In the genomic region with DNA sequence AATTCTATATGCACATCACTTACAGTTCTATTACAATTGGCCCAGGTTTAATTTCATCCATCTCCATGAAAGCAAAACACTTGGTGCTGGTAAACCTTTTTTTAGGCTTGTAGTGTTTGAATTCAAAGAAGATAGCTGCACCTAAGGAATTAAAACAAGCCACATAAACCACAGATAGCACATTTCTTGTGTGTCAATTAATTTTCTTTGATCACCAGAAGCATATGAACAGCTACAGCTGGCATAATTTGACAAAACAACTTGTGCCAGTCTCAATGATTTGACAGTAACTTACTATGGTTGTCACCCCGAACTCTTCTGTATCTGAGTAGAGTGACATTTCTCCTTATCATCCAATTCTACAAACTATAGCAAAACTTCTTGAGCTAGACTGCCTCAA, we compare ENCODE assay signal across 22 cellular contexts. TPM values are rescaled to one million over a fixed set of nuclear protein-coding genes. Genes with fewer than 3 reads are reported as not detected.
DNase-seq lines count a peak whose midpoint lies in the region; ATAC-seq lines count a peak whose summit lies in the region.
"Had no signal": no experiment of that assay in that cellular context is flagged by ENCODE, and none has a peak within 500 bp of the region (broad histone marks: within the 10 kb centered on the region; RNA-seq: fewer than 3 reads in every experiment).

No MANE protein-coding gene starts in this region.

- peaks cover 31% of the 10 kb centered on the region for H3K4me1 Mint-ChIP-seq in activated naive CD4-positive, alpha-beta T cell treated with anti-CD3 and anti-CD28 coated beads for 36 hours (ENCODE audit: low read depth)
- peaks cover 23 to 26% (median 25%) of the 10 kb centered on the region in 3 donors for H3K4me1 Mint-ChIP-seq in T-cell
- peaks cover 18% of the 10 kb centered on the region for H3K4me1 Mint-ChIP-seq in activated naive CD8-positive, alpha-beta T cell treated with anti-CD3 and anti-CD28 coated beads, Interleukin-2, amount 50 U/mL, for 24 hours
- peaks cover 28% of the 10 kb centered on the region for H3K4me1 Mint-ChIP-seq in stimulated activated naive CD8-positive, alpha-beta T cell treated with anti-CD3 and anti-CD28 coated beads, Interleukin-15, amount 100 ng/mL, for 72 hours
- H3K4me1 Mint-ChIP-seq: H9, nephron had no signal

- ATAC-seq in activated naive CD4-positive, alpha-beta T cell treated with anti-CD3 and anti-CD28 coated beads, Interleukin-2, amount 50 U/mL, for 72 hours, result no peak
- peak in 1 of 4 experiments; percentile 71 for ATAC-seq in T-cell (replicated peaks in 1 of 4)
- ATAC-seq in activated naive CD8-positive, alpha-beta T cell treated with anti-CD3 and anti-CD28 coated beads, Interleukin-2, amount 50 U/mL, for 24 hours, result no peak
- no peak for ATAC-seq in stimulated activated naive CD8-positive, alpha-beta T cell treated with anti-CD3 and anti-CD28 coated beads, Interleukin-15, amount 100 ng/mL, for 72 hours
- no peak for ATAC-seq in HG03139 (IDR thresholded peaks at IDR 0.05; ENCODE audit: unreplicated experiment)
- ATAC-seq: activated T-cell treated with anti-CD3 and anti-CD28 coated beads, Interleukin-2, amount 50 U/mL, for 4 hours; K562 had no signal

- H3K27ac Mint-ChIP-seq in activated naive CD4-positive, alpha-beta T cell treated with anti-CD3 and anti-CD28 coated beads for 36 hours, result peak overlapping the region; percentile 62
- H3K27ac Mint-ChIP-seq in activated naive CD4-positive, alpha-beta T cell treated with anti-CD3 and anti-CD28 coated beads, Interleukin-2, amount 50 U/mL, for 72 hours, result peak overlapping the region in 1 of 2 donors; percentile 57
- peak overlapping the region; percentile 88 to 90 for H3K27ac Mint-ChIP-seq in T-cell
- H3K27ac Mint-ChIP-seq in activated naive CD8-positive, alpha-beta T cell treated with anti-CD3 and anti-CD28 coated beads, Interleukin-2, amount 50 U/mL, for 24 hours, result peak overlapping the region; percentile 56
- H3K27ac Mint-ChIP-seq in stimulated activated naive CD8-positive, alpha-beta T cell treated with anti-CD3 and anti-CD28 coated beads, Interleukin-15, amount 100 ng/mL, for 72 hours, result peak overlapping the region; percentile 67 to 82
- H3K27ac Mint-ChIP-seq: H9, nephron had no signal

- no peaks in the 10 kb centered on the region for H3K9me3 Mint-ChIP-seq in activated naive CD4-positive, alpha-beta T cell treated with anti-CD3 and anti-CD28 coated beads for 36 hours
- no peaks in the 10 kb centered on the region for H3K9me3 Mint-ChIP-seq in activated naive CD4-positive, alpha-beta T cell treated with anti-CD3 and anti-CD28 coated beads, Interleukin-2, amount 50 U/mL, for 72 hours
- no peaks in the 10 kb centered on the region for H3K9me3 Mint-ChIP-seq in T-cell
- H3K9me3 Mint-ChIP-seq in activated naive CD8-positive, alpha-beta T cell treated with anti-CD3 and anti-CD28 coated beads, Interleukin-2, amount 50 U/mL, for 24 hours, result no peaks in the 10 kb centered on the region
- no peaks in the 10 kb centered on the region for H3K9me3 Mint-ChIP-seq in stimulated activated naive CD8-positive, alpha-beta T cell treated with anti-CD3 and anti-CD28 coated beads, Interleukin-15, amount 100 ng/mL, for 72 hours
- H3K9me3 Mint-ChIP-seq: activated T-cell treated with anti-CD3 and anti-CD28 coated beads, Interleukin-2, amount 50 U/mL, for 4 hours; H9; nephron had no signal

- CTCF ChIA-PET in activated naive CD4-positive, alpha-beta T cell treated with anti-CD3 and anti-CD28 coated beads for 36 hours (lab: Charles Lee), result interaction anchor here (1.0 to 1.3 kb wide), 2 partner anchors 11 to 26 kb away, joined by 3 to 5 read pairs; no protein-coding TSS in a partner anchor
- CTCF ChIA-PET in T-cell (lab: Charles Lee), result interaction anchor here in 1 of 2 donors (0.6 kb wide), 1 partner anchor 15 kb away, joined by 3 read pairs; no protein-coding TSS in a partner anchor

- intact Hi-C loops in activated naive CD4-positive, alpha-beta T cell treated with anti-CD3 and anti-CD28 coated beads for 36 hours (cut with micrococcal nuclease), result no loop called here

- no peak overlapping the region for H3K4me3 Mint-ChIP-seq in activated naive CD4-positive, alpha-beta T cell treated with anti-CD3 and anti-CD28 coated beads for 36 hours
- H3K4me3 Mint-ChIP-seq in T-cell, result peak overlapping the region in 1 of 3 donors; percentile 12
- H3K4me3 Mint-ChIP-seq in activated naive CD8-positive, alpha-beta T cell treated with anti-CD3 and anti-CD28 coated beads, Interleukin-2, amount 50 U/mL, for 24 hours, result no peak overlapping the region
- no peak overlapping the region for H3K4me3 Mint-ChIP-seq in stimulated activated naive CD8-positive, alpha-beta T cell treated with anti-CD3 and anti-CD28 coated beads, Interleukin-15, amount 100 ng/mL, for 72 hours
- H3K4me3 Mint-ChIP-seq: activated T-cell treated with anti-CD3 and anti-CD28 coated beads, Interleukin-2, amount 50 U/mL, for 4 hours; H9; nephron had no signal

- peaks cover 37% of the 10 kb centered on the region for H3K36me3 Mint-ChIP-seq in activated naive CD4-positive, alpha-beta T cell treated with anti-CD3 and anti-CD28 coated beads for 36 hours (ENCODE audit: low read depth)
- H3K36me3 Mint-ChIP-seq in activated naive CD4-positive, alpha-beta T cell treated with anti-CD3 and anti-CD28 coated beads, Interleukin-2, amount 50 U/mL, for 72 hours, result peaks cover 11 to 47% of the 10 kb centered on the region in 2 donors
- peaks cover 51% of the 10 kb centered on the region for H3K36me3 Mint-ChIP-seq in T-cell
- H3K36me3 Mint-ChIP-seq in activated naive CD8-positive, alpha-beta T cell treated with anti-CD3 and anti-CD28 coated beads, Interleukin-2, amount 50 U/mL, for 24 hours (ENCODE audit: low read depth), result peaks cover 50% of the 10 kb centered on the region

- no peak for DNase-seq in activated naive CD4-positive, alpha-beta T cell treated with anti-CD3 and anti-CD28 coated beads for 36 hours
- DNase-seq in activated naive CD4-positive, alpha-beta T cell treated with anti-CD3 and anti-CD28 coated beads, Interleukin-2, amount 50 U/mL, for 72 hours (ENCODE audit: low spot score in 2 of 2), result no peak
- DNase-seq in T-cell, result no peak
- no peak for DNase-seq in activated naive CD8-positive, alpha-beta T cell treated with anti-CD3 and anti-CD28 coated beads, Interleukin-2, amount 50 U/mL, for 24 hours
- DNase-seq in stimulated activated naive CD8-positive, alpha-beta T cell treated with anti-CD3 and anti-CD28 coated beads, Interleukin-15, amount 100 ng/mL, for 72 hours, result no peak
- no peak for DNase-seq in hypothalamus (lab: John Stamatoyannopoulos, UW)
- DNase-seq: ACHN; activated T-cell treated with anti-CD3 and anti-CD28 coated beads, Interleukin-2, amount 50 U/mL, for 4 hours; cortex of kidney; effector memory CD4-positive, alpha-beta T cell; H9; NCI-H1092 treated with DMSO at 0.1 percent for 48 hours; NCI-H2029; NCI-H524 treated with DMSO at 0.1 percent for 48 hours; NK-92 treated with Interleukin-12 subunit alpha and Interleukin-12 subunit beta, amount 100 ng/mL, for 24 hours; stimulated activated CD4-positive, alpha-beta T cell treated with anti-CD3 and anti-CD28 coated beads, Interleukin-15, amount 100 ng/mL, for 24 hours; stimulated activated CD4-positive, alpha-beta T cell treated with anti-CD3 and anti-CD28 coated beads, Interleukin-4, amount 100 ng/mL, for 4 hours; T-helper 1 cell; testis had no signal

- POLR2A ChIA-PET in T-cell (lab: Charles Lee), result interaction anchor here (0.5 to 0.7 kb wide), 2 partner anchors 12 to 15 kb away, joined by 3 read pairs; no protein-coding TSS in a partner anchor

- H3K27me3 Mint-ChIP-seq in activated naive CD4-positive, alpha-beta T cell treated with anti-CD3 and anti-CD28 coated beads for 36 hours (ENCODE audit: low read depth), result no peaks in the 10 kb centered on the region
- H3K27me3 Mint-ChIP-seq in T-cell, result no peaks in the 10 kb centered on the region
- no peaks in the 10 kb centered on the region for H3K27me3 Mint-ChIP-seq in activated naive CD8-positive, alpha-beta T cell treated with anti-CD3 and anti-CD28 coated beads, Interleukin-2, amount 50 U/mL, for 24 hours
- no peaks in the 10 kb centered on the region for H3K27me3 Mint-ChIP-seq in stimulated activated naive CD8-positive, alpha-beta T cell treated with anti-CD3 and anti-CD28 coated beads, Interleukin-15, amount 100 ng/mL, for 72 hours

RNA-seq across cellular contexts. Expression of gene AIDA, which starts 42.2 kb away (rescaled TPM):
- 10 to 100 TPM; 67.3 to 68.2 TPM for total RNA-seq in activated naive CD4-positive, alpha-beta T cell treated with anti-CD3 and anti-CD28 coated beads for 36 hours
- 10 to 100 TPM; 52.9 to 75.8 TPM for total RNA-seq in activated naive CD4-positive, alpha-beta T cell treated with anti-CD3 and anti-CD28 coated beads, Interleukin-2, amount 50 U/mL, for 72 hours
- total RNA-seq in T-cell, result 10 to 100 TPM; 43.4 to 59.4 (median 52.7) TPM

RNA-seq across cellular contexts. Expression of gene BROX, which starts 42.3 kb away (rescaled TPM):
- total RNA-seq in activated naive CD4-positive, alpha-beta T cell treated with anti-CD3 and anti-CD28 coated beads for 36 hours, result 10 to 100 TPM; 35.7 to 37.2 TPM
- 10 to 100 TPM; 36.7 to 38.2 TPM for total RNA-seq in activated naive CD4-positive, alpha-beta T cell treated with anti-CD3 and anti-CD28 coated beads, Interleukin-2, amount 50 U/mL, for 72 hours
- total RNA-seq in T-cell, result 10 to 100 TPM; 45.3 to 53.9 (median 52.0) TPM

RNA-seq across cellular contexts. Expression of gene MIA3, which starts 52.2 kb away (rescaled TPM):
- 10 to 100 TPM; 55.1 to 62.1 TPM for total RNA-seq in activated naive CD4-positive, alpha-beta T cell treated with anti-CD3 and anti-CD28 coated beads for 36 hours
- 10 to 100 TPM; 40.7 to 55.1 TPM for total RNA-seq in activated naive CD4-positive, alpha-beta T cell treated with anti-CD3 and anti-CD28 coated beads, Interleukin-2, amount 50 U/mL, for 72 hours
- total RNA-seq in T-cell, result 100 to 1,000 TPM in 3 of 5 donors, 10 to 100 TPM in 2; 86.5 to 116 (median 102) TPM
